In genomic region chr10:45514283-45515270, GRCh38 we compare ENCODE assay signal across 13 cellular contexts.
DNase-seq lines count a peak whose midpoint lies in the region; ATAC-seq and TF ChIP-seq lines count a peak whose summit lies in the region.
"Had no signal": no experiment of that assay in that cellular context is flagged by ENCODE, and none has a peak within 500 bp of the region (broad histone marks: within the 10 kb centered on the region; RNA-seq: fewer than 3 reads in every experiment).

No MANE protein-coding gene starts in this region.

- 78% methylated on average over 12 of the region's 12 CpGs for WGBS in right cardiac atrium
- WGBS in stomach, 5 donors: 69 to 82% (median 79%) methylated on average over 12 of the region's 12 CpGs

- peaks cover 8% of the 10 kb centered on the region for H3K9me3 Mint-ChIP-seq in nephron
- H3K9me3 Mint-ChIP-seq in effector memory CD8-positive, alpha-beta T cell: no peaks in the 10 kb centered on the region
- H3K9me3 Mint-ChIP-seq: CD8-positive, alpha-beta memory T cell had no signal

- peaks cover 15% of the 10 kb centered on the region for H3K36me3 Mint-ChIP-seq in nephron (ENCODE audit: low read depth)
- H3K36me3 Mint-ChIP-seq in effector memory CD8-positive, alpha-beta T cell (ENCODE audit: insufficient read depth): no peaks in the 10 kb centered on the region
- H3K36me3 Mint-ChIP-seq: mesothelial cell of epicardium had no signal

- peak overlapping the region in 1 of 3 experiments; percentile 43 for H3K4me3 Mint-ChIP-seq in nephron
- H3K4me3 Mint-ChIP-seq in effector memory CD8-positive, alpha-beta T cell: no peak overlapping the region
- H3K4me3 Mint-ChIP-seq: CD8-positive, alpha-beta memory T cell; mesothelial cell of epicardium had no signal

- TF ChIP-seq CTCF in nephron (IDR thresholded peaks at IDR 0.05; ENCODE audit: unreplicated experiment in 3 of 3) (no peak), GM20000 (IDR thresholded peaks at IDR 0.05; ENCODE audit: extremely low read depth, missing control alignments) (no peak), stomach (IDR thresholded peaks at IDR 0.05) (no peak)

- TF ChIP-seq POLR2A in stomach (IDR thresholded peaks at IDR 0.05): no peak

- no peaks in the 10 kb centered on the region for H3K36me3 ChIP-seq in stomach
- H3K36me3 ChIP-seq: gastrocnemius medialis had no signal

- H3K27me3 ChIP-seq in right cardiac atrium (ENCODE audit: control insufficient read depth, insufficient read depth) (no peaks in the 10 kb centered on the region), stomach (no peaks in the 10 kb centered on the region)
- H3K27me3 ChIP-seq: gastrocnemius medialis, testis had no signal

- peaks cover 21% of the 10 kb centered on the region for H3K4me1 Mint-ChIP-seq in nephron
- peaks cover 17 to 22% of the 10 kb centered on the region in 2 donors for H3K4me1 Mint-ChIP-seq in effector memory CD8-positive, alpha-beta T cell (ENCODE audit: low read depth in 2 of 2)
- H3K4me1 Mint-ChIP-seq: mesothelial cell of epicardium had no signal

- no peaks in the 10 kb centered on the region for H3K9me3 ChIP-seq in right cardiac atrium (ENCODE audit: control insufficient read depth, low read length)
- H3K9me3 ChIP-seq in stomach: no peaks in the 10 kb centered on the region
- H3K9me3 ChIP-seq: gastrocnemius medialis, testis had no signal

- no peak for ATAC-seq in effector memory CD8-positive, alpha-beta T cell (replicated peaks)
- ATAC-seq in right cardiac atrium: no peak

- no peaks in the 10 kb centered on the region for H3K27me3 Mint-ChIP-seq in nephron (ENCODE audit: low read depth)
- H3K27me3 Mint-ChIP-seq in effector memory CD8-positive, alpha-beta T cell: no peaks in the 10 kb centered on the region
- H3K27me3 Mint-ChIP-seq: CD8-positive, alpha-beta memory T cell had no signal

- H3K4me3 ChIP-seq in right cardiac atrium (ENCODE audit: low read length): no peak overlapping the region
- H3K4me3 ChIP-seq in stomach: no peak overlapping the region
- H3K4me3 ChIP-seq: gastrocnemius medialis, testis had no signal

- TF ChIP-seq EP300 in stomach (IDR thresholded peaks at IDR 0.05): no peak

- no peak overlapping the region for H3K27ac ChIP-seq in right cardiac atrium (ENCODE audit: low read length)
- no peak overlapping the region for H3K27ac ChIP-seq in stomach
- H3K27ac ChIP-seq: gastrocnemius medialis, testis had no signal

- intact Hi-C loops in right cardiac atrium (cut with DNase I): no loop called here
- intact Hi-C loops in stomach (cut with DNase I; ENCODE audit: low total_unique reads): no loop called here

- peaks cover 4% of the 10 kb centered on the region for H3K4me1 ChIP-seq in right cardiac atrium (ENCODE audit: control insufficient read depth, insufficient read depth, low read length)
- peaks cover 0 to 13% (median 4%) of the 10 kb centered on the region in 4 donors for H3K4me1 ChIP-seq in stomach
- H3K4me1 ChIP-seq: testis had no signal

- H3K27ac Mint-ChIP-seq in nephron: peak overlapping the region; percentile 64 to 84 (median 66)
- H3K27ac Mint-ChIP-seq in effector memory CD8-positive, alpha-beta T cell: no peak overlapping the region
- H3K27ac Mint-ChIP-seq: mesothelial cell of epicardium had no signal

- DNase-seq in C1 segment of cervical spinal cord (lab: John Stamatoyannopoulos, UW) (peak in 9 of 14 donors; percentile 9 to 60 (median 35)), NCI-H1694 treated with DMSO at 0.1 percent for 48 hours (lab: John Stamatoyannopoulos, UW) (peak; percentile 65), dedifferentiated amniotic fluid mesenchymal stem cell (ENCODE audit: extremely low spot score) (peak; percentile 38), GM20000 (ENCODE audit: low spot score) (no peak), right cardiac atrium (no peak), stomach (no peak)
- DNase-seq in effector memory CD8-positive, alpha-beta T cell: no peak
- DNase-seq: CD8-positive, alpha-beta memory T cell; Right ventricle myocardium superior; testis had no signal

Comparison
In these comparisons a context has a peak if more than half of its experiments do, and no peak if none do; other contexts are left out.
1. DNase-seq: peak in C1 segment of cervical spinal cord (9 of 14), NCI-H1694 treated with DMSO at 0.1 percent for 48 hours (single experiment) and dedifferentiated amniotic fluid mesenchymal stem cell (single experiment); none in GM20000 (single experiment), effector memory CD8-positive, alpha-beta T cell (0 of 3), right cardiac atrium (0 of 3) and stomach (single experiment).
2. H3K27ac Mint-ChIP-seq: peak in nephron (3 of 3); none in effector memory CD8-positive, alpha-beta T cell (0 of 2).